ENCODE assay signal across 1 cellular context in the genomic region with DNA sequence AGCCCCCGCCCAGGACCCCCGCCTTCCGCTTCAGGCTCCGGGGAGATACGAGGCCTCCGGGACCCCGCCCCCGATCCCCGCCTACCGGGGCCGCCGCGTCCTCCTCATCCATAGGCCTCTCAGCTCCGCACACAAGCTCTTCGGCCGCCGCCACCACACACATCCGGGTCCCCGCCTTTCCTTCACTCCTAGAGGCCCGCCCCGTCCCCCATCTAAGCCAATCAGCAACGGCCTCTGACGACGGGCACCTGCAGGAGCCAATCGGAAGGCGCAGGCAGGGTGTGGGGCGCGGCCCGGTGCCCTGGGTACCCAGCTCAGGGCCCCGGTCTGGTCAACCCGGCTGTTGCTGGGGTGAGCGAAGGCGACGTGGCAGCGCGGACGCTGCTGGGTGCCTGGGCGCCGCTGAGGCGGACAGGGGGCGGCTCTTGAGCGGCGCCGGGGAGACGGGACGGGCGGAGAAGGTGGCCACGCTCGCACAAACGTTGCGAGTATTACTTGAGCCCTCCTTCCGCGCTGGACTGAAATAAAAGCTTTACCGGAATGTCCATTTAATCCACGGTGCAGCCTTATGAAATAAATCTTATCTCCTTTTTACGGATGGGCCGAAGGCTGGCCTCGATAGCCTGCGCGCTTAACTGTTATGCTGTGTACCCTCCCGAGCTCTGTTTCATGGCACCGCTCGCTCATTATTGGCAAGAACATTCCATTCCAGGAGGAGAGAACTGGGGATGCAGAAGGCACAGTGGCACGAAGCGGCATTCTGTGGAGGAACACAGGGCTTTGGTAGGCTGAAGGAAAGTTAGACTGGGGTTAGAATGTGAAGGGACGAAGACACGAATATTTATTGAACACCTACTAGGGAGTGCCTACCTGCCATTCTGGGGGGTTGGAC.
TF ChIP-seq lines count a peak whose summit lies in the region.

A gene with protein sequence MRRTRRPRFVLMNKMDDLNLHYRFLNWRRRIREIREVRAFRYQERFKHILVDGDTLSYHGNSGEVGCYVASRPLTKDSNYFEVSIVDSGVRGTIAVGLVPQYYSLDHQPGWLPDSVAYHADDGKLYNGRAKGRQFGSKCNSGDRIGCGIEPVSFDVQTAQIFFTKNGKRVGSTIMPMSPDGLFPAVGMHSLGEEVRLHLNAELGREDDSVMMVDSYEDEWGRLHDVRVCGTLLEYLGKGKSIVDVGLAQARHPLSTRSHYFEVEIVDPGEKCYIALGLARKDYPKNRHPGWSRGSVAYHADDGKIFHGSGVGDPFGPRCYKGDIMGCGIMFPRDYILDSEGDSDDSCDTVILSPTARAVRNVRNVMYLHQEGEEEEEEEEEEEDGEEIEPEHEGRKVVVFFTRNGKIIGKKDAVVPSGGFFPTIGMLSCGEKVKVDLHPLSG (minus strand): TSS at position 165 of the 892 bp plus-strand sequence. CDS start 57 bp downstream, at position 108.

TF ChIP-seq in GM12878, 131 proteins besides CTCF, POLR2A, EP300 and RAD21 (continued from another document):
- TF ChIP-seq SMAD5 (IDR thresholded peaks at IDR 0.05; ENCODE audit: low read depth) (peak; percentile 68; the same call in 1 of the 2 replicates), TCF7 (IDR thresholded peaks at IDR 0.05; ENCODE audit: borderline replicate concordance) (no peak), POLR2AphosphoS5 (IDR thresholded peaks at IDR 0.05; ENCODE audit: low read length) (peak; percentile 74; the same call in 1 of the 2 replicates), ZBED1 (IDR thresholded peaks at IDR 0.05; ENCODE audit: borderline replicate concordance) (no peak), GATAD2B (conservative IDR thresholded peaks at IDR 0.05; ENCODE audit: low read depth) (peak; percentile 61), ATF7 (IDR thresholded peaks at IDR 0.05; ENCODE audit: low read depth) (no peak), BHLHE40 (IDR thresholded peaks at IDR 0.05; ENCODE audit: borderline replicate concordance in 1 of 2, low read depth in 2 of 2, low read length in 1 of 2) (peak in 1 of 2 experiments; percentile 53; a peak in 1 of 4 replicates), YY1 (IDR thresholded peaks at IDR 0.05; ENCODE audit: low read depth, low read length) (no peak), POU2F2 (IDR thresholded peaks at IDR 0.05; ENCODE audit: borderline replicate concordance, low read depth, low read length) (peak; percentile 71; the same call in 2 of the 3 replicates), RFX5 (IDR thresholded peaks at IDR 0.05; ENCODE audit: low read depth, low read length) (peak; percentile 64; the same call in 1 of the 2 replicates), TARDBP (IDR thresholded peaks at IDR 0.05; ENCODE audit: borderline replicate concordance) (no peak)
- TF ChIP-seq, protein P1, sequence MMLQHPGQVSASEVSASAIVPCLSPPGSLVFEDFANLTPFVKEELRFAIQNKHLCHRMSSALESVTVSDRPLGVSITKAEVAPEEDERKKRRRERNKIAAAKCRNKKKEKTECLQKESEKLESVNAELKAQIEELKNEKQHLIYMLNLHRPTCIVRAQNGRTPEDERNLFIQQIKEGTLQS (IDR thresholded peaks at IDR 0.05; ENCODE audit: borderline replicate concordance, extremely low read depth, low read depth, low read length): no peak
